25 cellular contexts compared by ENCODE assay signal in genomic region chr5:16140417-16140816, GRCh38. TPM values are rescaled to one million over a fixed set of nuclear protein-coding genes. Genes with fewer than 3 reads are reported as not detected.
DNase-seq lines count a peak whose midpoint lies in the region; ATAC-seq and TF ChIP-seq lines count a peak whose summit lies in the region.
"Had no signal": no experiment of that assay in that cellular context is flagged by ENCODE, and none has a peak within 500 bp of the region (broad histone marks: within the 10 kb centered on the region; RNA-seq: fewer than 3 reads in every experiment).

No MANE protein-coding gene starts in this region.

- TF ChIP-seq CTCF in left ventricle myocardium inferior (IDR thresholded peaks at IDR 0.05; ENCODE audit: borderline replicate concordance): no peak
- no peak for TF ChIP-seq CTCF in esophagus squamous epithelium (IDR thresholded peaks at IDR 0.05)

- H3K27me3 ChIP-seq in left ventricle myocardium inferior (ENCODE audit: low read depth) (no peaks in the 10 kb centered on the region), right cardiac atrium (ENCODE audit: control insufficient read depth, insufficient read depth) (no peaks in the 10 kb centered on the region), esophagus squamous epithelium (no peaks in the 10 kb centered on the region)
- H3K27me3 ChIP-seq: BE2C had no signal

- H3K9me3 Mint-ChIP-seq in activated T-cell treated with anti-CD3 and anti-CD28 coated beads, Interleukin-2, amount 50 U/mL, for 24 hours: peaks cover 8% of the 10 kb centered on the region

- no peaks in the 10 kb centered on the region for H3K4me1 Mint-ChIP-seq in activated T-cell treated with anti-CD3 and anti-CD28 coated beads, Interleukin-2, amount 50 U/mL, for 24 hours (ENCODE audit: low read depth)
- H3K4me1 Mint-ChIP-seq: IgD-negative memory B cell had no signal

- peak overlapping the region; percentile 82 for H3K27ac ChIP-seq in left ventricle myocardium inferior (replicated peaks)
- no peak overlapping the region for H3K27ac ChIP-seq in right cardiac atrium (ENCODE audit: low read length)
- H3K27ac ChIP-seq in SK-N-MC: no peak overlapping the region
- H3K27ac ChIP-seq in esophagus squamous epithelium: no peak overlapping the region
- H3K27ac ChIP-seq: 22Rv1, RWPE1 had no signal

- H3K9ac ChIP-seq in SK-N-MC (ENCODE audit: insufficient read length): no peak overlapping the region

- WGBS in right cardiac atrium: 75% methylated on average over 3 of the region's 3 CpGs
- WGBS in esophagus squamous epithelium, 2 donors: 58 to 60% methylated on average over 3 of the region's 3 CpGs

- intact Hi-C loops in left ventricle myocardium inferior (cut with micrococcal nuclease): no loop called here
- intact Hi-C loops in right cardiac atrium (cut with DNase I): no loop called here
- intact Hi-C loops in esophagus squamous epithelium (cut with DNase I): no loop called here

- DNase-seq in left ventricle myocardium inferior (no peak), right cardiac atrium (no peak), SK-N-MC (ENCODE audit: low read depth, low spot score) (peak; percentile 14), NAMALWA (ENCODE audit: low spot score) (no peak), esophagus squamous epithelium (lab: John Stamatoyannopoulos, UW) (no peak), COR-L47 (lab: John Stamatoyannopoulos, UW) (no peak)
- DNase-seq in Jurkat, Clone E6-1 (ENCODE audit: low read depth, low spot score): peak; percentile 44
- DNase-seq in activated T-cell treated with anti-CD3 and anti-CD28 coated beads, Interleukin-2, amount 50 U/mL, for 24 hours: no peak
- DNase-seq: ACHN, BE2C, GDM1, H9, Karpas-422, NCI-H2029, NCI-H446 treated with DMSO at 0.1 percent for 48 hours, NCI-H526 treated with DMSO at 0.1 percent for 48 hours, SHP77 had no signal

- no peaks in the 10 kb centered on the region for H3K36me3 Mint-ChIP-seq in activated T-cell treated with anti-CD3 and anti-CD28 coated beads, Interleukin-2, amount 50 U/mL, for 24 hours (ENCODE audit: low read depth)
- H3K36me3 Mint-ChIP-seq: IgD-negative memory B cell had no signal

- TF ChIP-seq POLR2A in esophagus squamous epithelium (IDR thresholded peaks at IDR 0.05): no peak

- ATAC-seq in right cardiac atrium: no peak
- ATAC-seq: GM12878, GM23338, Panc1 had no signal

- H3K4me3 Mint-ChIP-seq in activated T-cell treated with anti-CD3 and anti-CD28 coated beads, Interleukin-2, amount 50 U/mL, for 24 hours: no peak overlapping the region
- H3K4me3 Mint-ChIP-seq: GM23338, H9, IgD-negative memory B cell had no signal

- H3K9me3 ChIP-seq in left ventricle myocardium inferior (replicated peaks): peaks cover 21% of the 10 kb centered on the region
- peaks cover 8% of the 10 kb centered on the region for H3K9me3 ChIP-seq in right cardiac atrium (ENCODE audit: control insufficient read depth, low read length)
- no peaks in the 10 kb centered on the region for H3K9me3 ChIP-seq in SK-N-MC (ENCODE audit: low read depth, low read length)
- H3K9me3 ChIP-seq in esophagus squamous epithelium: peaks cover 0 to 6% (median 0%) of the 10 kb centered on the region in 3 donors

- no peaks in the 10 kb centered on the region for H3K27me3 Mint-ChIP-seq in activated T-cell treated with anti-CD3 and anti-CD28 coated beads, Interleukin-2, amount 50 U/mL, for 24 hours
- H3K27me3 Mint-ChIP-seq: IgD-negative memory B cell had no signal

- H3K4me3 ChIP-seq in left ventricle myocardium inferior: no peak overlapping the region
- no peak overlapping the region for H3K4me3 ChIP-seq in right cardiac atrium (ENCODE audit: low read length)
- no peak overlapping the region for H3K4me3 ChIP-seq in Jurkat, Clone E6-1 (ENCODE audit: low read length)
- H3K4me3 ChIP-seq in SK-N-MC: no peak overlapping the region
- H3K4me3 ChIP-seq in esophagus squamous epithelium: no peak overlapping the region
- H3K4me3 ChIP-seq: GM12878, GM23338 had no signal

- no peak overlapping the region for H3K27ac Mint-ChIP-seq in activated T-cell treated with anti-CD3 and anti-CD28 coated beads, Interleukin-2, amount 50 U/mL, for 24 hours
- H3K27ac Mint-ChIP-seq: GM23338, H9, IgD-negative memory B cell had no signal

- H3K4me1 ChIP-seq in left ventricle myocardium inferior: peaks cover 63% of the 10 kb centered on the region
- H3K4me1 ChIP-seq in right cardiac atrium (ENCODE audit: control insufficient read depth, insufficient read depth, low read length): no peaks in the 10 kb centered on the region
- no peaks in the 10 kb centered on the region for H3K4me1 ChIP-seq in esophagus squamous epithelium

- H3K36me3 ChIP-seq in left ventricle myocardium inferior (no peaks in the 10 kb centered on the region), SK-N-MC (ENCODE audit: insufficient read depth, low read length) (no peaks in the 10 kb centered on the region), esophagus squamous epithelium (no peaks in the 10 kb centered on the region)

RNA-seq across cellular contexts. Expression of gene MARCHF11, which starts 39.2 kb away (rescaled TPM):
- total RNA-seq in left ventricle myocardium inferior (6.7 TPM), right cardiac atrium (1 to 10 TPM; 1.3 to 3.2 (median 2.2) TPM), esophagus squamous epithelium (not detected)
- 2.7 TPM for polyA plus RNA-seq in right cardiac atrium
- polyA plus RNA-seq in Jurkat, Clone E6-1 (2012; ENCODE audit: insufficient read depth, insufficient read length): not detected
- total RNA-seq: Daoy, GM12878, SK-MEL-5 had no signal
- polyA plus RNA-seq: IgD-negative memory B cell had no signal

Comparison
In these comparisons a context has a peak if more than half of its experiments do, and no peak if none do; other contexts are left out.
1. DNase-seq: peak in Jurkat, Clone E6-1 (single experiment) and SK-N-MC (single experiment); none in left ventricle myocardium inferior (single experiment), right cardiac atrium (0 of 3), activated T-cell treated with anti-CD3 and anti-CD28 coated beads, Interleukin-2, amount 50 U/mL, for 24 hours (single experiment), NAMALWA (single experiment), esophagus squamous epithelium (single experiment) and COR-L47 (single experiment).